ENCODE assay signal across 18 cellular contexts in the genomic region with DNA sequence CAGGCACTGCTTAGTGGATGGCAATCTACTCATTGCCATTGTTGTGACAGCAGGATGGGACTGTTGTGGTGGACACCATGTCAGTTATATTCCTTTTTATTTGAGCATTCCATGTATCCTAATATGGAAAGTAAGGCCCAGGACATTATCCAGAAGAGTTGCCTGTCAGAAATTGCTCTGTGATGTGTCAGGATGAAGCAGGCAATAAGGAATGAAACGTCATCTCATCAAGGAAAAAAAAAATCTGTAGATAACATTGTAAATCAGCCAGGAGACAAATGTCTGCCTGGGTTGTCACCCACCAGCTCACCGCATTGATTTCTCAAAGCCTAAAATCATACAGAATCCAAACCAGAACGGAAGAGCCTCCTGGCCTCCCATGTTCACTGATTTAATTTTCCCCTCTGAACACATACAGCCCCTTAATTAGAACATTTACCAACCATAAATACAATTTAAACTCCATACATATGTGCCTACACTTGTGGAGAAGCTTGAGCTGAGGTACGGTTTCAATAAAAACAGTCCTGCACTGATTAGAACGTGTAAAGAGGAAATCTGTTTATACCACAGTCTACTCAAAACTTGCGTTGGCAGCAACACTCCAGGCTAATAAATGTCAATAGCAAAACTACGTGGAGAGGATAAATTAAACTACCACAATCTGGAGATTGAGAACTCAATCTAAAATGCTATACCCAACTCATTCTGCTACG.
DNase-seq lines count a peak whose midpoint lies in the region; ATAC-seq and TF ChIP-seq lines count a peak whose summit lies in the region.
"Had no signal": no experiment of that assay in that cellular context is flagged by ENCODE, and none has a peak within 500 bp of the region (broad histone marks: within the 10 kb centered on the region; RNA-seq: fewer than 3 reads in every experiment).

No MANE protein-coding gene starts in this region.

- ATAC-seq in SK-N-SH treated with all-trans-retinoic acid at 6 μM for 48 hours: peak; percentile 40
- no peak for ATAC-seq in activated T-cell treated with anti-CD3 and anti-CD28 coated beads, Interleukin-2, amount 50 U/mL, for 72 hours (replicated peaks in 1 of 2)
- ATAC-seq: activated naive CD8-positive, alpha-beta T cell treated with anti-CD3 and anti-CD28 coated beads, Interleukin-2, amount 50 U/mL, for 24 hours; activated T-cell treated with anti-CD3 and anti-CD28 coated beads, Interleukin-2, amount 50 U/mL, for 4 hours; stimulated activated memory B cell treated with anti-CD40 and anti-IgM and Interleukin-4, amounts not matched to agents 10 μg/mL and 1 μg/mL and 100 μg/mL, for 72 hours had no signal

- POLR2A ChIA-PET in HEK293T (lab: Yijun Ruan, JAX): interaction anchor here (1.1 to 2.3 kb wide), 3 partner anchors 13 to 158 kb away, joined by 4 to 6 read pairs (median 5); a partner anchor contains a TSS

- no peak overlapping the region for H3K4me3 Mint-ChIP-seq in activated T-cell treated with anti-CD3 and anti-CD28 coated beads, Interleukin-2, amount 50 U/mL, for 72 hours
- H3K4me3 Mint-ChIP-seq: activated CD4-positive, alpha-beta T cell treated with anti-CD3 and anti-CD28 coated beads, Interleukin-2, amount 10 ng/mL, durations not matched to agents 24 days and 14 days; activated naive CD8-positive, alpha-beta T cell treated with anti-CD3 and anti-CD28 coated beads, Interleukin-2, amount 50 U/mL, for 24 hours; activated T-cell treated with anti-CD3 and anti-CD28 coated beads, Interleukin-2, amount 50 U/mL, for 4 hours; CD4-positive, alpha-beta memory T cell; naive B cell; stimulated activated memory B cell treated with anti-CD40 and anti-IgM and Interleukin-4, amounts not matched to agents 10 μg/mL and 1 μg/mL and 100 μg/mL, for 72 hours had no signal

- no peak overlapping the region for H3K4me3 ChIP-seq in fibroblast of the aortic adventitia (ENCODE audit: low read depth, low read length)
- H3K4me3 ChIP-seq: vagina had no signal

- H3K4me1 Mint-ChIP-seq in activated T-cell treated with anti-CD3 and anti-CD28 coated beads, Interleukin-2, amount 50 U/mL, for 72 hours (ENCODE audit: low read depth): no peaks in the 10 kb centered on the region
- H3K4me1 Mint-ChIP-seq: activated CD4-positive, alpha-beta T cell treated with anti-CD3 and anti-CD28 coated beads, Interleukin-2, amount 10 ng/mL, durations not matched to agents 24 days and 14 days; activated naive CD8-positive, alpha-beta T cell treated with anti-CD3 and anti-CD28 coated beads, Interleukin-2, amount 50 U/mL, for 24 hours; stimulated activated memory B cell treated with anti-CD40 and anti-IgM and Interleukin-4, amounts not matched to agents 10 μg/mL and 1 μg/mL and 100 μg/mL, for 72 hours had no signal

- TF ChIP-seq CTCF in fibroblast of the aortic adventitia (IDR thresholded peaks at IDR 0.05; ENCODE audit: insufficient read depth, low read length): no peak

- H3K9me3 Mint-ChIP-seq in activated T-cell treated with anti-CD3 and anti-CD28 coated beads, Interleukin-2, amount 50 U/mL, for 72 hours: no peaks in the 10 kb centered on the region
- H3K9me3 Mint-ChIP-seq: activated CD4-positive, alpha-beta T cell treated with anti-CD3 and anti-CD28 coated beads, Interleukin-2, amount 10 ng/mL, durations not matched to agents 24 days and 14 days; activated naive CD8-positive, alpha-beta T cell treated with anti-CD3 and anti-CD28 coated beads, Interleukin-2, amount 50 U/mL, for 24 hours; activated T-cell treated with anti-CD3 and anti-CD28 coated beads, Interleukin-2, amount 50 U/mL, for 4 hours; naive B cell; stimulated activated memory B cell treated with anti-CD40 and anti-IgM and Interleukin-4, amounts not matched to agents 10 μg/mL and 1 μg/mL and 100 μg/mL, for 72 hours had no signal

- no peak overlapping the region for H3K27ac Mint-ChIP-seq in activated T-cell treated with anti-CD3 and anti-CD28 coated beads, Interleukin-2, amount 50 U/mL, for 72 hours
- H3K27ac Mint-ChIP-seq: activated CD4-positive, alpha-beta T cell treated with anti-CD3 and anti-CD28 coated beads, Interleukin-2, amount 10 ng/mL, durations not matched to agents 24 days and 14 days; activated naive CD8-positive, alpha-beta T cell treated with anti-CD3 and anti-CD28 coated beads, Interleukin-2, amount 50 U/mL, for 24 hours; CD4-positive, alpha-beta memory T cell; naive B cell; stimulated activated memory B cell treated with anti-CD40 and anti-IgM and Interleukin-4, amounts not matched to agents 10 μg/mL and 1 μg/mL and 100 μg/mL, for 72 hours had no signal

- peaks cover 77% of the 10 kb centered on the region for H3K27me3 Mint-ChIP-seq in activated T-cell treated with anti-CD3 and anti-CD28 coated beads, Interleukin-2, amount 50 U/mL, for 72 hours (ENCODE audit: low read depth)

- no peaks in the 10 kb centered on the region for H3K36me3 Mint-ChIP-seq in activated T-cell treated with anti-CD3 and anti-CD28 coated beads, Interleukin-2, amount 50 U/mL, for 72 hours (ENCODE audit: insufficient read depth in 2 of 2)
- H3K36me3 Mint-ChIP-seq: naive B cell; stimulated activated memory B cell treated with anti-CD40 and anti-IgM and Interleukin-4, amounts not matched to agents 10 μg/mL and 1 μg/mL and 100 μg/mL, for 72 hours had no signal

- CTCF ChIA-PET in HEK293T (lab: Yijun Ruan, JAX): interaction anchor here (0.7 kb wide), 1 partner anchor 159 kb away, joined by 3 read pairs; no protein-coding TSS in a partner anchor

- DNase-seq in HEK293T (ENCODE audit: extremely low spot score) (no peak), fibroblast of the aortic adventitia (ENCODE audit: low read depth) (peak; percentile 75), stromal cell of bone marrow (ENCODE audit: low read depth) (peak; percentile 49), DMS153 (lab: John Stamatoyannopoulos, UW) (no peak)
- no peak for DNase-seq in stimulated activated CD4-positive, alpha-beta T cell treated with anti-CD3 and anti-CD28 coated beads, Interleukin-2, amount 100 ng/mL, for 48 hours
- DNase-seq in activated T-cell treated with anti-CD3 and anti-CD28 coated beads, Interleukin-2, amount 50 U/mL, for 72 hours: no peak
- DNase-seq: activated CD4-positive, alpha-beta T cell treated with anti-CD3 and anti-CD28 coated beads, Interleukin-2, amount 10 ng/mL, durations not matched to agents 24 days and 14 days; activated naive CD8-positive, alpha-beta T cell treated with anti-CD3 and anti-CD28 coated beads, Interleukin-2, amount 50 U/mL, for 24 hours; activated T-cell treated with anti-CD3 and anti-CD28 coated beads, Interleukin-2, amount 50 U/mL, for 4 hours; CD4-positive, alpha-beta memory T cell; naive B cell; NCI-H187 treated with DMSO at 0.1 percent for 48 hours; NCI-H748 treated with DMSO at 0.1 percent for 48 hours; stimulated activated CD4-positive, alpha-beta T cell treated with anti-CD3 and anti-CD28 coated beads, Interleukin-4, amount 100 ng/mL, for 24 hours; T1000 had no signal

TF ChIP-seq in HEK293T, 16 proteins besides CTCF, POLR2A, EP300 and RAD21:
- no peak for TF ChIP-seq SP1 (IDR thresholded peaks at IDR 0.05)
- TF ChIP-seq, protein P1, sequence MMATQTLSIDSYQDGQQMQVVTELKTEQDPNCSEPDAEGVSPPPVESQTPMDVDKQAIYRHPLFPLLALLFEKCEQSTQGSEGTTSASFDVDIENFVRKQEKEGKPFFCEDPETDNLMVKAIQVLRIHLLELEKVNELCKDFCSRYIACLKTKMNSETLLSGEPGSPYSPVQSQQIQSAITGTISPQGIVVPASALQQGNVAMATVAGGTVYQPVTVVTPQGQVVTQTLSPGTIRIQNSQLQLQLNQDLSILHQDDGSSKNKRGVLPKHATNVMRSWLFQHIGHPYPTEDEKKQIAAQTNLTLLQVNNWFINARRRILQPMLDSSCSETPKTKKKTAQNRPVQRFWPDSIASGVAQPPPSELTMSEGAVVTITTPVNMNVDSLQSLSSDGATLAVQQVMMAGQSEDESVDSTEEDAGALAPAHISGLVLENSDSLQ (IDR thresholded peaks at IDR 0.05): peak; percentile 40
- TF ChIP-seq HDGF (IDR thresholded peaks at IDR 0.05; ENCODE audit: borderline replicate concordance): no peak
- TF ChIP-seq FOXK2 (IDR thresholded peaks at IDR 0.05): no peak

TF ChIP-seq in SK-N-SH treated with all-trans-retinoic acid at 6 μM for 48 hours, 23 proteins besides CTCF, POLR2A, EP300 and RAD21 (continues in another document):
- TF ChIP-seq ARNTL (CRISPR knock-in tag; IDR thresholded peaks at IDR 0.05; ENCODE audit: borderline replicate concordance, low read depth) (no peak), TCF4 (CRISPR knock-in tag; IDR thresholded peaks at IDR 0.05; ENCODE audit: borderline replicate concordance) (no peak), OSR1 (CRISPR knock-in tag; IDR thresholded peaks at IDR 0.05) (no peak; the same call in 1 of the 2 replicates), TOX (CRISPR knock-in tag; IDR thresholded peaks at IDR 0.05; ENCODE audit: borderline replicate concordance) (peak; percentile 94), CSDC2 (CRISPR knock-in tag; IDR thresholded peaks at IDR 0.05) (no peak), ESRRG (CRISPR knock-in tag; IDR thresholded peaks at IDR 0.05) (no peak), SNAI2 (CRISPR knock-in tag; IDR thresholded peaks at IDR 0.05) (no peak), BACH2 (CRISPR knock-in tag; IDR thresholded peaks at IDR 0.05; ENCODE audit: borderline replicate concordance) (no peak)
- TF ChIP-seq, protein P2, sequence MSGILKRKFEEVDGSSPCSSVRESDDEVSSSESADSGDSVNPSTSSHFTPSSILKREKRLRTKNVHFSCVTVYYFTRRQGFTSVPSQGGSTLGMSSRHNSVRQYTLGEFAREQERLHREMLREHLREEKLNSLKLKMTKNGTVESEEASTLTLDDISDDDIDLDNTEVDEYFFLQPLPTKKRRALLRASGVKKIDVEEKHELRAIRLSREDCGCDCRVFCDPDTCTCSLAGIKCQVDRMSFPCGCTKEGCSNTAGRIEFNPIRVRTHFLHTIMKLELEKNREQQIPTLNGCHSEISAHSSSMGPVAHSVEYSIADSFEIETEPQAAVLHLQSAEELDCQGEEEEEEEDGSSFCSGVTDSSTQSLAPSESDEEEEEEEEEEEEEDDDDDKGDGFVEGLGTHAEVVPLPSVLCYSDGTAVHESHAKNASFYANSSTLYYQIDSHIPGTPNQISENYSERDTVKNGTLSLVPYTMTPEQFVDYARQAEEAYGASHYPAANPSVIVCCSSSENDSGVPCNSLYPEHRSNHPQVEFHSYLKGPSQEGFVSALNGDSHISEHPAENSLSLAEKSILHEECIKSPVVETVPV (CRISPR knock-in tag; IDR thresholded peaks at IDR 0.05): no peak
- TF ChIP-seq, protein P3, sequence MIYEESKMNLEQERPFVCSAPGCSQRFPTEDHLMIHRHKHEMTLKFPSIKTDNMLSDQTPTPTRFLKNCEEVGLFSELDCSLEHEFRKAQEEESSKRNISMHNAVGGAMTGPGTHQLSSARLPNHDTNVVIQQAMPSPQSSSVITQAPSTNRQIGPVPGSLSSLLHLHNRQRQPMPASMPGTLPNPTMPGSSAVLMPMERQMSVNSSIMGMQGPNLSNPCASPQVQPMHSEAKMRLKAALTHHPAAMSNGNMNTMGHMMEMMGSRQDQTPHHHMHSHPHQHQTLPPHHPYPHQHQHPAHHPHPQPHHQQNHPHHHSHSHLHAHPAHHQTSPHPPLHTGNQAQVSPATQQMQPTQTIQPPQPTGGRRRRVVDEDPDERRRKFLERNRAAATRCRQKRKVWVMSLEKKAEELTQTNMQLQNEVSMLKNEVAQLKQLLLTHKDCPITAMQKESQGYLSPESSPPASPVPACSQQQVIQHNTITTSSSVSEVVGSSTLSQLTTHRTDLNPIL (CRISPR knock-in tag; IDR thresholded peaks at IDR 0.05; ENCODE audit: low read depth): no peak

Comparison
In these comparisons a context has a peak if more than half of its experiments do, and no peak if none do; other contexts are left out.
1. DNase-seq: peak in fibroblast of the aortic adventitia (single experiment) and stromal cell of bone marrow (single experiment); none in HEK293T (single experiment), stimulated activated CD4-positive, alpha-beta T cell treated with anti-CD3 and anti-CD28 coated beads, Interleukin-2, amount 100 ng/mL, for 48 hours (0 of 2), DMS153 (single experiment) and activated T-cell treated with anti-CD3 and anti-CD28 coated beads, Interleukin-2, amount 50 U/mL, for 72 hours (0 of 2).